27 cellular contexts compared by ENCODE assay signal in the genomic region with DNA sequence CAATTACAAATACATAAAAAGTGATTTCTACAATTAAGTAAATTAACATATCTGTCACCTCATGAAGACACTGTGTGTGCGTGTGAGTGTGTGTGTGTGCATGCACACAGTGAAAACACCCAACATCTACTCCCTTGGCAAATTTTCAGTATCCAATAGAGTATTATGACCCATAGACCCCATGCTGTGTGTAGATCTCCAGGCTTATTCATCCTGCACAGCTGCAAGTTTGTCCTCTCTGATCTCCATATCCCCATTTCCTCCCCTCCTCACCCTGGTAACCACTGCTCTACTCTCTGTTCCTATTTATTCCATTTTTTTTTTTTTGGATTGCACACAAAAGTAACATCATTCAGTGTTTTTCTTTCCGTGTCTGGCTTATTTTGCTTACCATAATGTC.
"Had no signal": no experiment of that assay in that cellular context is flagged by ENCODE, and none has a peak within 500 bp of the region (broad histone marks: within the 10 kb centered on the region; RNA-seq: fewer than 3 reads in every experiment).

No MANE protein-coding gene starts in this region.

- H3K36me3 ChIP-seq: ascending aorta, colonic mucosa, esophagus squamous epithelium, ovary, prostate gland, sigmoid colon, tibial nerve, WERI-Rb-1 had no signal

- H3K9me3 ChIP-seq: ascending aorta, colonic mucosa, mucosa of descending colon, ovary, prostate gland, sigmoid colon, tibial nerve had no signal

- ATAC-seq: activated CD4-positive, CD25-positive, alpha-beta regulatory T cell treated with anti-CD3 and anti-CD28 coated beads, Interleukin-2, amount 50 U/mL, for 24 hours; left cardiac atrium; left ventricle myocardium superior; mucosa of descending colon; natural killer cell treated with Interleukin-12 subunit alpha and Interleukin-12 subunit beta and Interleukin-15 and Interleukin-18, amount 100 ng/mL, for 72 hours; stimulated activated naive B cell treated with anti-CD40 and anti-IgM and Interleukin-4, amounts not matched to agents 10 μg/mL and 1 μg/mL and 100 μg/mL, for 72 hours; T-helper 17 cell had no signal

- H3K4me3 ChIP-seq: ascending aorta, colonic mucosa, esophagus squamous epithelium, mucosa of descending colon, ovary, prostate gland, sigmoid colon, tibial nerve had no signal

- H3K27ac ChIP-seq: ascending aorta, colonic mucosa, epithelial cell of prostate, esophagus squamous epithelium, ovary, prostate gland, sigmoid colon, tibial nerve, WERI-Rb-1 had no signal

- H3K4me1 ChIP-seq: ascending aorta, colonic mucosa, esophagus squamous epithelium, prostate gland had no signal

- H3K27me3 ChIP-seq: ascending aorta, colonic mucosa, ovary, sigmoid colon, tibial nerve had no signal

- DNase-seq: activated CD4-positive, alpha-beta T cell treated with anti-CD3 and anti-CD28 coated beads for 48 hours; activated CD4-positive, alpha-beta T cell treated with anti-CD3 and anti-CD28 coated beads, Interleukin-2, amount 50 U/mL, for 48 hours; activated CD8-positive, alpha-beta memory T cell treated with anti-CD3 and anti-CD28 coated beads for 24 hours; activated effector memory CD4-positive, alpha-beta T cell treated with anti-CD3 and anti-CD28 coated beads, Interleukin-2, amount 50 U/mL, for 16 hours; activated naive CD4-positive, alpha-beta T cell treated with anti-CD3 and anti-CD28 coated beads, Interleukin-2, amount 10 ng/mL, durations not matched to agents 7 days and 5 days; activated naive CD8-positive, alpha-beta T cell treated with anti-CD3 and anti-CD28 coated beads, Interleukin-2, amount 10 ng/mL, durations not matched to agents 7 days and 5 days; colonic mucosa; effector CD8-positive, alpha-beta T cell; esophagus squamous epithelium; foreskin melanocyte; left cardiac atrium; left ventricle myocardium superior; mucosa of descending colon; ovary; sigmoid colon; small intestine; stimulated activated CD4-positive, alpha-beta T cell treated with anti-CD3 and anti-CD28 coated beads, Interleukin-2, amount 100 ng/mL, for 24 hours; stimulated activated naive B cell treated with anti-CD40 and anti-IgM and Interleukin-4, amounts not matched to agents 10 μg/mL and 1 μg/mL and 100 μg/mL, for 72 hours; T-helper 17 cell; T1000; WERI-Rb-1 had no signal
